Comparison of ENCODE assay signal across 1 cellular context in the genomic region with DNA sequence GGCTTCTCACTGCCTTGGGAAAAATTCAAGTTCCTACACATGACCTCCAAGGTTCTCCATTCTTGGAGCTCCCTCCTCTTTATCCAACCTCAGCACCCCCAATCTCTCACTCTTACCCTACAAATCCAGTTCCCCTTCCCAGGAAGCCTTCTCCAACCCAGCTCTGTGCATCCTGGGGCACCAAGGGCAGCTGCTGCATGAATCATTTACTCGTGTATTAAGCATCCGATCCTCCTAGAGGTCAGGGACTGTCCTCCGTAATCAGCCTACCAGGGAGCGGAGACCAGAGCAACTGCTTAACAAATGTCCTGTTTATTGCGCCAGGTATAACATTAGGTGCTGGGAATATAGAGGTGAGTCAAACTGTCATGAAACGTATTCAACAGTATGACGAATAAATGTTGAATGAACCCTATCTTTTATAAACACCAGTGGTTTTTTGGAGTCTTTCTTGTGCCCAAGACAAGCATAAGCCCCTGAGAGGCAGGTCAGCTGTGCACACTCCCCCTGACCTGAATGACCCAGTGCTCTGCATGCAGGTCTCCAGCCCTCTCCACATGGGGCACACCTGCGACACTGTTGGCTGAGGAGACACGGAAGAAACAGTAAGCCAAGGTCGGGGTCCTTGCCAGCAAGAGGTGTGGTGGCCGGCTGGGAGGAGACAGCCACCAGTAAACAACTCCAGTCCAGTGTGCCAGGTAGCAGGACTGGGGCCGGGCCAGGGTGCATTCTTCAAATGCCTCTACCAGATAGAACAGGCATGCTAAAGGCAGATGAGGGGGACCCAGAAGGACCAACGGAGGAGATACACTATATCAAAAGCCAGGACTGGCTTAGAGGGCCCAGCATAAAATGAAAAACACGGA.
TF ChIP-seq lines count a peak whose summit lies in the region.

No MANE protein-coding gene starts in this region.

TF ChIP-seq in H1, 55 proteins besides CTCF, POLR2A, EP300 and RAD21:
- TF ChIP-seq ASH2L (IDR thresholded peaks at IDR 0.05; ENCODE audit: low read length) (no peak), TEAD4 (IDR thresholded peaks at IDR 0.05; ENCODE audit: low read depth, low read length) (peak; percentile 48; the same call in 1 of the 2 replicates)
